1 cellular context compared by ENCODE assay signal in genomic region chr12:48903982-48904411, GRCh38.
A peak's percentile ranks its signal among the peaks of the same experiment; 100 is the strongest.
TF ChIP-seq lines count a peak whose summit lies in the region.

No MANE protein-coding gene starts in this region.

TF ChIP-seq in K562, 482 proteins besides CTCF, POLR2A, EP300 and RAD21 (continues in another document):
- TF ChIP-seq GABPA (tag; conservative IDR thresholded peaks at IDR 0.05; ENCODE audit: low read depth) (0 out of 2 replicates have a peak, but pooled peaks have one; percentile 28), SNIP1 (IDR thresholded peaks at IDR 0.05; ENCODE audit: low read depth) (peak; percentile 85), HCFC1 (IDR thresholded peaks at IDR 0.05; ENCODE audit: low read depth, low read length) (peak; percentile 72), RB1 (IDR thresholded peaks at IDR 0.05; ENCODE audit: low read depth) (0 out of 2 replicates have a peak, but pooled peaks have one; percentile 24), SMAD2 (IDR thresholded peaks at IDR 0.05; ENCODE audit: low read depth, low read length) (no peak), CSDE1 (IDR thresholded peaks at IDR 0.05) (peak in 1 of 2 experiments; percentile 64; a peak in 2 of 4 replicates), ZNF277 (CRISPR knock-in tag; IDR thresholded peaks at IDR 0.05; ENCODE audit: borderline replicate concordance) (no peak), NFE2L1 (tag; IDR thresholded peaks at IDR 0.05; ENCODE audit: borderline replicate concordance, low read depth) (no peak), RFX1 (IDR thresholded peaks at IDR 0.05) (peak; percentile 96), ZC3H11A (IDR thresholded peaks at IDR 0.05; ENCODE audit: low read depth, low read length) (peak; percentile 92), FOXM1 (IDR thresholded peaks at IDR 0.05; ENCODE audit: low read depth) (peak; percentile 36; the same call in 1 of the 2 replicates), FOXM1 (CRISPR knock-in tag; IDR thresholded peaks at IDR 0.05; ENCODE audit: low read depth) (no peak), ZBTB8A (IDR thresholded peaks at IDR 0.05; ENCODE audit: partially characterized antibody) (no peak), ZNF830 (CRISPR knock-in tag; IDR thresholded peaks at IDR 0.05) (no peak), ZNF584 (CRISPR knock-in tag; IDR thresholded peaks at IDR 0.05; ENCODE audit: low read depth) (no peak), COPS2 (conservative IDR thresholded peaks at IDR 0.05) (no peak), CTCFL (IDR thresholded peaks at IDR 0.05; ENCODE audit: borderline replicate concordance, insufficient read depth, low read depth, low read length, poor library complexity, severe bottlenecking) (peak; percentile 86), KLF16 (IDR thresholded peaks at IDR 0.05) (0 out of 2 replicates have a peak, but pooled peaks have one; percentile 23), ZMIZ1 (IDR thresholded peaks at IDR 0.05; ENCODE audit: low read depth in 2 of 2, low read length in 2 of 2) (no peak), ZBTB7A (IDR thresholded peaks at IDR 0.05; ENCODE audit: borderline replicate concordance, control insufficient read depth, low read depth, low read length) (peak; percentile 21; the same call in 1 of the 2 replicates), BMI1 (IDR thresholded peaks at IDR 0.05; ENCODE audit: low read length) (peak; percentile 79), SP2 (IDR thresholded peaks at IDR 0.05; ENCODE audit: extremely low read depth, low read depth, low read length, poor library complexity, severe bottlenecking) (peak; percentile 84), CXXC5 (CRISPR knock-in tag; IDR thresholded peaks at IDR 0.05) (peak; percentile 17; the same call in 1 of the 2 replicates), SAP30 (IDR thresholded peaks at IDR 0.05; ENCODE audit: borderline replicate concordance, insufficient read depth, low read depth, low read length, poor library complexity, severe bottlenecking) (peak; percentile 40), MNT (conservative IDR thresholded peaks at IDR 0.05) (peak in 1 of 2 experiments; percentile 38; a peak in 1 of 4 replicates), BRF2 (IDR thresholded peaks at IDR 0.05; ENCODE audit: borderline replicate concordance, insufficient read depth, insufficient read length) (no peak), SIN3B (IDR thresholded peaks at IDR 0.05; ENCODE audit: low read depth) (no peak), TFAP4 (CRISPR knock-in tag; IDR thresholded peaks at IDR 0.05; ENCODE audit: borderline replicate concordance) (peak; percentile 30; the same call in 1 of the 2 replicates), ZNF165 (CRISPR knock-in tag; IDR thresholded peaks at IDR 0.05; ENCODE audit: borderline replicate concordance) (no peak), CREM (IDR thresholded peaks at IDR 0.05; ENCODE audit: low read depth) (peak; percentile 53; the same call in 1 of the 2 replicates), ARID4B (CRISPR knock-in tag; IDR thresholded peaks at IDR 0.05) (0 out of 2 replicates have a peak, but pooled peaks have one; percentile 49), SIN3A (IDR thresholded peaks at IDR 0.05; ENCODE audit: borderline replicate concordance in 2 of 2, control insufficient read depth in 1 of 2, low read depth in 2 of 2, low read length in 2 of 2) (peak in 1 of 2 experiments; percentile 89; a peak in 2 of 4 replicates), ZNF398 (CRISPR knock-in tag; IDR thresholded peaks at IDR 0.05) (no peak), YY1 (IDR thresholded peaks at IDR 0.05; ENCODE audit: borderline replicate concordance in 1 of 3, control insufficient read depth in 1 of 3, extremely low read depth in 1 of 3, insufficient read depth in 3 of 3, insufficient read length in 1 of 3, insufficient replicate concordance in 2 of 3, low read depth in 1 of 3, low read length in 2 of 3) (peak in 1 of 3 experiments; percentile 32), PPARD (CRISPR knock-in tag; IDR thresholded peaks at IDR 0.05) (no peak), XRCC5 (IDR thresholded peaks at IDR 0.05; ENCODE audit: low read depth, low read length) (no peak), NCOA6 (IDR thresholded peaks at IDR 0.05) (no peak), E4F1 (CRISPR knock-in tag; IDR thresholded peaks at IDR 0.05; ENCODE audit: borderline replicate concordance) (no peak), CBX3 (IDR thresholded peaks at IDR 0.05; ENCODE audit: borderline replicate concordance in 1 of 2, low read length in 2 of 2) (0 out of 3 replicates have a peak, but pooled peaks of 1 of the 2 experiments have one; percentile 21), GABPB1 (CRISPR knock-in tag; IDR thresholded peaks at IDR 0.05) (0 out of 2 replicates have a peak, but pooled peaks have one; percentile 32)
